20 cellular contexts compared by ENCODE assay signal in genomic region chr9:17088566-17088965, GRCh38.
"Had no signal": no experiment of that assay in that cellular context is flagged by ENCODE, and none has a peak within 500 bp of the region (broad histone marks: within the 10 kb centered on the region; RNA-seq: fewer than 3 reads in every experiment).

No MANE protein-coding gene starts in this region.

- H3K27me3 ChIP-seq: esophagus squamous epithelium, suprapubic skin, thyroid gland, upper lobe of left lung had no signal

- H3K9ac ChIP-seq: parathyroid adenoma had no signal

- DNase-seq: cortex of kidney; effector memory CD8-positive, alpha-beta T cell; erythroblast; esophagus squamous epithelium; kidney; stimulated activated CD4-positive, alpha-beta T cell treated with anti-CD3 and anti-CD28 coated beads, Interleukin-2, amount 100 ng/mL, for 24 hours; stimulated activated CD4-positive, alpha-beta T cell treated with anti-CD3 and anti-CD28 coated beads, Interleukin-4, amount 100 ng/mL, for 24 hours; thyroid gland; upper lobe of left lung had no signal

- H3K4me1 ChIP-seq: esophagus squamous epithelium, parathyroid adenoma, suprapubic skin, thyroid gland, upper lobe of left lung had no signal

- FAIRE-seq: endometrium, frontal cortex, kidney, urothelium cell line had no signal

- H3K9me3 ChIP-seq: esophagus squamous epithelium, neutrophil, suprapubic skin, thyroid gland, upper lobe of left lung had no signal

- ATAC-seq: effector memory CD8-positive, alpha-beta T cell; left lobe of liver; natural killer cell treated with Interleukin-12 subunit alpha and Interleukin-12 subunit beta and Interleukin-15 and Interleukin-18, amount 100 ng/mL, for 72 hours; sciatic nerve; stimulated activated memory B cell treated with anti-CD40 and anti-IgM and Interleukin-4, amounts not matched to agents 10 μg/mL and 1 μg/mL and 100 μg/mL, for 72 hours had no signal

- H3K36me3 ChIP-seq: esophagus squamous epithelium, neutrophil, suprapubic skin, thyroid gland, upper lobe of left lung had no signal

- H2AFZ ChIP-seq: parathyroid adenoma had no signal

- H3K79me2 ChIP-seq: parathyroid adenoma had no signal

- H3K4me3 ChIP-seq: esophagus squamous epithelium, lung, suprapubic skin, thyroid gland, upper lobe of left lung had no signal

- H3K27ac ChIP-seq: esophagus squamous epithelium, neutrophil, parathyroid adenoma, suprapubic skin, thyroid gland, upper lobe of left lung had no signal
